Comparison of ENCODE assay signal across 25 cellular contexts in the genomic region with DNA sequence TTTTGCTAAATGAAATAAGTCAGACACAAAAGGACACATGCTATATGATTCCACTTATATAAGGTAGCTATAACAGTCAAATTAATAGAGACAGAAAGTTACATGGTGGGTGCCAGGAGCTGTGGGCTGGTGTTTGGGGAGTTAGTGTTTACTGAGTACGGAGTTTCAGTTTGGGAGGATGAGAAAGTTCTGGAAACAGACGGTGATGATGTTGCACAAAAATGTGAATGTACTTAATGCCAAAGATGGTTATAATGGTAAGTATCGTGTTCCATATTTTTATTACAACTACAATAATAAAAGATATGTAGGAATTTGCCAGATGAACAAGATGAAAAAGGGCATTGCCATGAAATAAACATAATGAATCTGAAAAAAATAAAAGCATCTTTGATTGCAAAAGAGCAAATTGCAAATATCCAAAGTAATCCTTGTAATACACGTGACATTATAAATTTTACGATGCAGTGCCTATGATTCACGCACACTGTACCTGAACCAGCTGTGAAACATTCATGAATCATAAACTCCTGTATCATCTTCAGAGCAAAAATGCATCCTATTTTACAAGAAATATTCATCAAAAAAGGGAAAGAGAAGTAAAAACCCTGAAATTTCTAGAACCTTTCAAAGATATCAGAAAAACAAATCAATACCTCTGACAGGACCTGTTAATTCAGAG.
"Had no signal": no experiment of that assay in that cellular context is flagged by ENCODE, and none has a peak within 500 bp of the region (broad histone marks: within the 10 kb centered on the region; RNA-seq: fewer than 3 reads in every experiment).

No MANE protein-coding gene starts in this region.

- H3K4me1 Mint-ChIP-seq: naive thymus-derived CD4-positive, alpha-beta T cell; stimulated activated memory B cell treated with anti-CD40 and anti-IgM and Interleukin-4, amounts not matched to agents 10 μg/mL and 1 μg/mL and 100 μg/mL, for 72 hours had no signal

- H3K27ac Mint-ChIP-seq: naive thymus-derived CD4-positive, alpha-beta T cell; nephron; stimulated activated memory B cell treated with anti-CD40 and anti-IgM and Interleukin-4, amounts not matched to agents 10 μg/mL and 1 μg/mL and 100 μg/mL, for 72 hours; type B pancreatic cell had no signal

- H3K36me3 Mint-ChIP-seq: naive thymus-derived CD4-positive, alpha-beta T cell; stimulated activated memory B cell treated with anti-CD40 and anti-IgM and Interleukin-4, amounts not matched to agents 10 μg/mL and 1 μg/mL and 100 μg/mL, for 72 hours; type B pancreatic cell had no signal

- H3K4me3 Mint-ChIP-seq: naive thymus-derived CD4-positive, alpha-beta T cell; nephron; stimulated activated memory B cell treated with anti-CD40 and anti-IgM and Interleukin-4, amounts not matched to agents 10 μg/mL and 1 μg/mL and 100 μg/mL, for 72 hours; type B pancreatic cell had no signal

- H3K4me1 ChIP-seq: gastrocnemius medialis, psoas muscle, sigmoid colon, spleen, testis, tibial artery had no signal

- H3K27me3 ChIP-seq: gastrocnemius medialis, sigmoid colon, spleen, testis, tibial artery had no signal

- H3K36me3 ChIP-seq: gastrocnemius medialis, sigmoid colon, spleen, tibial artery had no signal

- H3K4me3 ChIP-seq: coronary artery, gastrocnemius medialis, lung, psoas muscle, sigmoid colon, spleen, testis, tibial artery had no signal

- H3K9me3 ChIP-seq: gastrocnemius medialis, psoas muscle, sigmoid colon, testis, tibial artery had no signal

- H3K27me3 Mint-ChIP-seq: naive thymus-derived CD4-positive, alpha-beta T cell; stimulated activated memory B cell treated with anti-CD40 and anti-IgM and Interleukin-4, amounts not matched to agents 10 μg/mL and 1 μg/mL and 100 μg/mL, for 72 hours; type B pancreatic cell had no signal

- FAIRE-seq: endothelial cell of umbilical vein, kidney had no signal

- H3K9me3 Mint-ChIP-seq: nephron had no signal

- H3K27ac ChIP-seq: coronary artery, gastrocnemius medialis, psoas muscle, sigmoid colon, spleen, testis, tibial artery had no signal

- DNase-seq: dermis blood vessel endothelial cell; effector memory CD4-positive, alpha-beta T cell; gastrocnemius medialis; head of caudate nucleus; kidney; mesenchymal stem cell; midbrain; naive thymus-derived CD4-positive, alpha-beta T cell; nucleus accumbens; posterior cingulate gyrus; psoas muscle; right cardiac atrium; sigmoid colon; spleen; stimulated activated CD4-positive, alpha-beta T cell treated with anti-CD3 and anti-CD28 coated beads, Interleukin-4, amount 100 ng/mL, for 4 hours; stimulated activated naive CD8-positive, alpha-beta T cell treated with anti-CD3 and anti-CD28 coated beads, Interleukin-15, Interleukin-2, amounts not matched to agents 100 U/mL and 50 U/mL, for 24 hours; substantia nigra; testis; tibial artery had no signal
